In genomic region chr2:215851091-215851490, GRCh38 we compare ENCODE assay signal across 15 cellular contexts.
DNase-seq lines count a peak whose midpoint lies in the region; ATAC-seq and TF ChIP-seq lines count a peak whose summit lies in the region.
"Had no signal": no experiment of that assay in that cellular context is flagged by ENCODE, and none has a peak within 500 bp of the region (broad histone marks: within the 10 kb centered on the region; RNA-seq: fewer than 3 reads in every experiment).

No MANE protein-coding gene starts in this region.

- H3K36me3 ChIP-seq in brain microvascular endothelial cell (replicated peaks), result no peaks in the 10 kb centered on the region
- no peaks in the 10 kb centered on the region for H3K36me3 ChIP-seq in Caco-2 (ENCODE audit: control insufficient read depth, insufficient read depth, low read length)
- H3K36me3 ChIP-seq: vagina had no signal

- H3K4me1 Mint-ChIP-seq in activated naive CD4-positive, alpha-beta T cell treated with anti-CD3 and anti-CD28 coated beads, Interleukin-2, amount 10 ng/mL, durations not matched to agents 7 days and 5 days, result no peaks in the 10 kb centered on the region
- no peaks in the 10 kb centered on the region for H3K4me1 Mint-ChIP-seq in Caco-2 (ENCODE audit: low read depth, unreplicated experiment)

- peaks cover 14% of the 10 kb centered on the region; the same call in 1 of the 2 replicates for H3K9me3 ChIP-seq in Caco-2
- H3K9me3 ChIP-seq: vagina had no signal

- no peak overlapping the region for H3K27ac Mint-ChIP-seq in activated naive CD4-positive, alpha-beta T cell treated with anti-CD3 and anti-CD28 coated beads, Interleukin-2, amount 10 ng/mL, durations not matched to agents 7 days and 5 days
- no peak overlapping the region for H3K27ac Mint-ChIP-seq in Caco-2 (ENCODE audit: unreplicated experiment)
- H3K27ac Mint-ChIP-seq: GM23338; naive B cell; T-helper 1 cell treated with Interleukin-12 subunit alpha and Interleukin-12 subunit beta and Interleukin-4 antibody, amounts not matched to agents 30 μg/mL and 1 μg/mL, for 36 hours had no signal

- POLR2A ChIA-PET in Caco-2 (lab: Charles Lee), result interaction anchor here (0.6 kb wide), 1 partner anchor 17 kb away, joined by 5 read pairs; no protein-coding TSS in a partner anchor

- peak; percentile 49 for DNase-seq in HS-5 (ENCODE audit: low read depth)
- DNase-seq in brain microvascular endothelial cell, result peak; percentile 50
- no peak for DNase-seq in left ventricle myocardium superior
- DNase-seq in stromal cell of bone marrow (ENCODE audit: low read depth), result peak; percentile 39
- DNase-seq in activated naive CD4-positive, alpha-beta T cell treated with anti-CD3 and anti-CD28 coated beads, Interleukin-2, amount 10 ng/mL, durations not matched to agents 7 days and 5 days, result no peak
- DNase-seq in Caco-2, result no peak
- DNase-seq: cortex of kidney, naive B cell, NCI-H1417 treated with DMSO at 0.1 percent for 48 hours, OCI-M1 had no signal

- in situ Hi-C loops in brain microvascular endothelial cell (cut with HindIII; ENCODE audit: low pct_ligation_motif_present, low sequenced_read_pairs), result no loop called here

- peaks cover 2% of the 10 kb centered on the region for H3K36me3 Mint-ChIP-seq in activated naive CD4-positive, alpha-beta T cell treated with anti-CD3 and anti-CD28 coated beads, Interleukin-2, amount 10 ng/mL, durations not matched to agents 7 days and 5 days
- no peaks in the 10 kb centered on the region for H3K36me3 Mint-ChIP-seq in Caco-2 (ENCODE audit: insufficient read depth, unreplicated experiment)
- H3K36me3 Mint-ChIP-seq: naive B cell had no signal

- H3K27ac ChIP-seq in brain microvascular endothelial cell, result peak overlapping the region; percentile 96
- H3K27ac ChIP-seq: vagina had no signal

- no TSS peak for BruUV-seq in Caco-2 (replicated peaks; lab: Mats Ljungman, UMichigan)

- H3K4me3 ChIP-seq in brain microvascular endothelial cell (ENCODE audit: low read depth, low read length) (no peak overlapping the region), Caco-2 (ENCODE audit: low read depth, low read length) (no peak overlapping the region)
- H3K4me3 ChIP-seq: GM23338, K562, vagina had no signal

- no peaks in the 10 kb centered on the region for H3K27me3 ChIP-seq in brain microvascular endothelial cell (replicated peaks)
- H3K27me3 ChIP-seq in Caco-2 (replicated peaks; ENCODE audit: control insufficient read depth, insufficient read depth, low read length), result no peaks in the 10 kb centered on the region
- H3K27me3 ChIP-seq: vagina had no signal

- H3K4me1 ChIP-seq in Caco-2, result no peaks in the 10 kb centered on the region
- H3K4me1 ChIP-seq: vagina had no signal

- intact Hi-C loops in left ventricle myocardium superior (cut with micrococcal nuclease), result no loop called here
- intact Hi-C loops in Caco-2 (cut with micrococcal nuclease; ENCODE audit: unreplicated experiment), result no loop called here

- no peak overlapping the region for H3K4me3 Mint-ChIP-seq in activated naive CD4-positive, alpha-beta T cell treated with anti-CD3 and anti-CD28 coated beads, Interleukin-2, amount 10 ng/mL, durations not matched to agents 7 days and 5 days
- no peak overlapping the region for H3K4me3 Mint-ChIP-seq in Caco-2 (ENCODE audit: unreplicated experiment)
- H3K4me3 Mint-ChIP-seq: GM23338; naive B cell; T-helper 1 cell treated with Interleukin-12 subunit alpha and Interleukin-12 subunit beta and Interleukin-4 antibody, amounts not matched to agents 30 μg/mL and 1 μg/mL, for 36 hours had no signal

- CTCF ChIA-PET in activated naive CD4-positive, alpha-beta T cell treated with anti-CD3 and anti-CD28 coated beads, Interleukin-2, amount 10 ng/mL, durations not matched to agents 7 days and 5 days (lab: Charles Lee), result interaction anchor here (0.8 kb wide), 1 partner anchor 80 kb away, joined by 3 read pairs; no protein-coding TSS in a partner anchor
- CTCF ChIA-PET in Caco-2 (lab: Charles Lee), result no interaction called here

- peaks cover 4% of the 10 kb centered on the region for H3K27me3 Mint-ChIP-seq in activated naive CD4-positive, alpha-beta T cell treated with anti-CD3 and anti-CD28 coated beads, Interleukin-2, amount 10 ng/mL, durations not matched to agents 7 days and 5 days
- no peaks in the 10 kb centered on the region for H3K27me3 Mint-ChIP-seq in Caco-2 (ENCODE audit: insufficient read depth, unreplicated experiment)

- TF ChIP-seq CTCF in brain microvascular endothelial cell (IDR thresholded peaks at IDR 0.05; ENCODE audit: low read depth, low read length, missing control alignments), result no peak
- no peak for TF ChIP-seq CTCF in Caco-2 (IDR thresholded peaks at IDR 0.05; ENCODE audit: insufficient read depth in 1 of 2, low read depth in 1 of 2, low read length in 1 of 2, severe bottlenecking in 1 of 2, unreplicated experiment in 1 of 2)

- peak; percentile 37 for ATAC-seq in left ventricle myocardium superior
- no peak for ATAC-seq in GM19395 (IDR thresholded peaks at IDR 0.05; ENCODE audit: unreplicated experiment)
- ATAC-seq: GM23338, K562 had no signal

- peaks cover 10% of the 10 kb centered on the region for H3K9me3 Mint-ChIP-seq in activated naive CD4-positive, alpha-beta T cell treated with anti-CD3 and anti-CD28 coated beads, Interleukin-2, amount 10 ng/mL, durations not matched to agents 7 days and 5 days
- peaks cover 17% of the 10 kb centered on the region for H3K9me3 Mint-ChIP-seq in Caco-2 (ENCODE audit: unreplicated experiment)

Comparison
In these comparisons a context has a peak if more than half of its experiments do, and no peak if none do; other contexts are left out.
1. DNase-seq: peak in HS-5 (single experiment), brain microvascular endothelial cell (single experiment) and stromal cell of bone marrow (single experiment); none in left ventricle myocardium superior (single experiment), activated naive CD4-positive, alpha-beta T cell treated with anti-CD3 and anti-CD28 coated beads, Interleukin-2, amount 10 ng/mL, durations not matched to agents 7 days and 5 days (single experiment) and Caco-2 (0 of 2).